Comparison of ENCODE assay signal across 8 cellular contexts in genomic region chr12:65602579-65603295, GRCh38.
DNase-seq lines count a peak whose midpoint lies in the region; TF ChIP-seq lines count a peak whose summit lies in the region.

No MANE protein-coding gene starts in this region.

- H3K36me3 ChIP-seq in esophagus muscularis mucosa, result no peaks in the 10 kb centered on the region
- no peaks in the 10 kb centered on the region for H3K36me3 ChIP-seq in subcutaneous abdominal adipose tissue (ENCODE audit: control insufficient read depth in 5 of 5, insufficient read depth in 5 of 5, low read length in 5 of 5)

- H3K4me1 ChIP-seq in esophagus muscularis mucosa (peaks cover 12 to 21% (median 21%) of the 10 kb centered on the region in 4 donors), subcutaneous abdominal adipose tissue (ENCODE audit: control insufficient read depth in 5 of 5, insufficient read depth in 5 of 5, low read length in 5 of 5) (peaks cover 0 to 15% (median 13%) of the 10 kb centered on the region in 5 donors)

- TF ChIP-seq CTCF in WI38 (IDR thresholded peaks at IDR 0.05; ENCODE audit: low read depth, low read length), result peak; percentile 42; the same call in 1 of the 2 replicates
- peak; percentile 60 to 70 (median 69) for TF ChIP-seq CTCF in esophagus muscularis mucosa (IDR thresholded peaks at IDR 0.05)

- H3K27me3 ChIP-seq in esophagus muscularis mucosa (peaks cover 0 to 11% (median 0%) of the 10 kb centered on the region in 4 donors), subcutaneous abdominal adipose tissue (ENCODE audit: control insufficient read depth in 5 of 5, insufficient read depth in 4 of 5, low read length in 5 of 5) (peaks cover 0 to 7% (median 0%) of the 10 kb centered on the region in 5 donors)

- no peak overlapping the region for H3K9ac ChIP-seq in subcutaneous abdominal adipose tissue (ENCODE audit: low read length in 5 of 5)

- peak overlapping the region; percentile 59 for H3K4me3 ChIP-seq in WI38 (ENCODE audit: low read depth, low read length)
- peak overlapping the region; percentile 12 to 38 (median 17) for H3K4me3 ChIP-seq in esophagus muscularis mucosa
- peak overlapping the region in 3 of 5 donors; percentile 32 to 46 (median 43) for H3K4me3 ChIP-seq in subcutaneous abdominal adipose tissue (ENCODE audit: low read depth in 1 of 5, low read length in 5 of 5)

- DNase-seq in AG20443 (ENCODE audit: low spot score) (peak; percentile 92), GM19238 (ENCODE audit: insufficient read length, low spot score) (peak; percentile 12), LoVo (ENCODE audit: low spot score) (peak; percentile 88), esophagus muscularis mucosa (ENCODE audit: extremely low spot score) (no peak), mucosa of gallbladder (ENCODE audit: low spot score) (peak; percentile 60), KG1 (lab: John Stamatoyannopoulos, UW) (no peak)

- TF ChIP-seq POLR2A in esophagus muscularis mucosa (IDR thresholded peaks at IDR 0.05; ENCODE audit: low read depth), result no peak

- WGBS in esophagus muscularis mucosa, result 19% methylated on average over 11 of the region's 11 CpGs

- intact Hi-C loops in esophagus muscularis mucosa (cut with DNase I), result loop anchor here (2.0 to 5.0 kb wide), 2 partner anchors 380 to 484 kb away; no protein-coding TSS in a partner anchor

- no peak for TF ChIP-seq EP300 in esophagus muscularis mucosa (IDR thresholded peaks at IDR 0.05)

- H3K9me3 ChIP-seq in esophagus muscularis mucosa (peaks cover 0 to 3% (median 0%) of the 10 kb centered on the region in 4 donors), subcutaneous abdominal adipose tissue (ENCODE audit: control insufficient read depth in 5 of 5, low read length in 5 of 5) (peaks cover 0 to 2% (median 1%) of the 10 kb centered on the region in 5 donors)

- H3K27ac ChIP-seq in esophagus muscularis mucosa (replicated peaks in 1 of 4), result peak overlapping the region; percentile 1 to 44 (median 28)
- H3K27ac ChIP-seq in subcutaneous abdominal adipose tissue (ENCODE audit: low read depth, low read length), result no peak overlapping the region

Comparison
In these comparisons a context has a peak if more than half of its experiments do, and no peak if none do; other contexts are left out.
1. DNase-seq: peak in AG20443 (single experiment), GM19238 (single experiment), LoVo (single experiment) and mucosa of gallbladder (single experiment); none in esophagus muscularis mucosa (single experiment) and KG1 (single experiment).
2. Peak in every context shown above with its lines, with median percentiles within 50 percentile points of each other: H3K4me3 ChIP-seq.